In the genomic region with DNA sequence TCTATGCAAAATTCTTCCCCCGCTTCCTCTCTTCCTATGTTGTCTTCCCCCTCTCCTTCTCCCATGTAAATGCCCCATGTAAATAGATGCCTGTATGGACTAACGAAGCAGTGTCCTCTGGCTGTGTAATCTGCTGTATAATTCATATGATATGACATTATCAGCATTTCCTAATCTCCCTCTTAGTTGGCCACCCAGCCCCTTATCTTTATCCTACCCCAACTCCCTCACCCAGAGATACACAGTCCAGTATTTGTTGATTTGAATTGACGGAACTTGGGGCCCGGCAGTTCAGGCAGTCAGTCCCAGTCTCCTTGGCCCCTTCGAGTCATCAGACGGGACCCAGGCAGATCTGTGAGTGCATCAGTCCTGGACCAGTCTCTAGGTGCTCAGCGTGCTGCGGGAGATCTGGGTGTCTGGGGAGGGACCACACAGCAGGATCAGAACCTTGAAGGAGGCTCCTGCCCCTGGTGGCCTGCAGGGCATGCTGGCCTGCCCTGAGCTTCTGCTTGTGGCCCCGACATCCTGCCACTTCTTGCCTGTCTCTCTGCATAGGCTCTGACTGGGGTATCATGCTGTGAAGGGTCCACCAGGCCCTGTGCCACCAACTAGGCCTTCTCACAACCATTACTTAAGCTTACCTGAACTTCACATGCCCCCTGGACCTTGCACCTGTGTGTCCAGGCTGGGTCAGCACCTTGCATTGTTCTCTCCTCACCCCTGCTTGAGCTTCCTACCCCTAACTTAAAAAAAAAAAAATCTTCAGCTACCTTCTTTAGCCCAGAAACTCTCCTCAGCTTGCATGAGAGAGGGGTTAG, we compare ENCODE assay signal across 22 cellular contexts.
DNase-seq lines count a peak whose midpoint lies in the region; ATAC-seq, FAIRE-seq and TF ChIP-seq lines count a peak whose summit lies in the region.
"Had no signal": no experiment of that assay in that cellular context is flagged by ENCODE, and none has a peak within 500 bp of the region (broad histone marks: within the 10 kb centered on the region; RNA-seq: fewer than 3 reads in every experiment).

No MANE protein-coding gene starts in this region.

- TF ChIP-seq EP300 in HepG2 (IDR thresholded peaks at IDR 0.05; ENCODE audit: low read depth in 2 of 2, low read length in 2 of 2) (no peak), HepG2 (CRISPR knock-in tag; IDR thresholded peaks at IDR 0.05; ENCODE audit: borderline replicate concordance) (no peak), stomach (IDR thresholded peaks at IDR 0.05) (no peak)

- peak overlapping the region in 1 of 3 experiments; percentile 92; a peak in 1 of 7 replicates for H3K27ac Mint-ChIP-seq in H9
- H3K27ac Mint-ChIP-seq: activated CD4-positive, alpha-beta T cell treated with anti-CD3 and anti-CD28 coated beads, Interleukin-2, amount 10 ng/mL, durations not matched to agents 24 days and 14 days; activated naive CD8-positive, alpha-beta T cell treated with anti-CD3 and anti-CD28 coated beads, Interleukin-2, amount 50 U/mL, for 24 hours; T-helper 1 cell treated with Interleukin-12 subunit alpha and Interleukin-12 subunit beta and Interleukin-4 antibody, amounts not matched to agents 30 μg/mL and 1 μg/mL, for 36 hours had no signal

- peak; percentile 38 for DNase-seq in H9
- DNase-seq in Panc1 (ENCODE audit: low read depth, low spot score), result no peak
- no peak for DNase-seq in HepG2 (ENCODE audit: low spot score)
- DNase-seq in stomach, result no peak
- no peak for DNase-seq in kidney
- DNase-seq in GM20000 (ENCODE audit: low spot score), result no peak
- DNase-seq: activated naive CD8-positive, alpha-beta T cell treated with anti-CD3 and anti-CD28 coated beads, Interleukin-2, amount 50 U/mL, for 24 hours; left lung; NCI-H510A treated with DMSO at 0.1 percent for 48 hours; retina; Right ventricle myocardium superior; stimulated activated CD4-positive, alpha-beta T cell treated with anti-CD3 and anti-CD28 coated beads, Interleukin-12 subunit alpha, Interleukin-12 subunit beta, amount 100 ng/mL, for 4 hours had no signal

- no peak overlapping the region for H3K4me3 Mint-ChIP-seq in H9
- H3K4me3 Mint-ChIP-seq: activated CD4-positive, alpha-beta T cell treated with anti-CD3 and anti-CD28 coated beads, Interleukin-2, amount 10 ng/mL, durations not matched to agents 24 days and 14 days; activated naive CD8-positive, alpha-beta T cell treated with anti-CD3 and anti-CD28 coated beads, Interleukin-2, amount 50 U/mL, for 24 hours; brain; T-helper 1 cell treated with Interleukin-12 subunit alpha and Interleukin-12 subunit beta and Interleukin-4 antibody, amounts not matched to agents 30 μg/mL and 1 μg/mL, for 36 hours had no signal

- H4K5ac ChIP-seq in H9 (ENCODE audit: insufficient read length, low read depth, low read length), result no peak overlapping the region

- H3K36me3 Mint-ChIP-seq in H9 (ENCODE audit: insufficient read depth in 1 of 3, low read depth in 3 of 3), result no peaks in the 10 kb centered on the region
- H3K36me3 Mint-ChIP-seq: brain had no signal

- no peak overlapping the region for H3K56ac ChIP-seq in H9 (ENCODE audit: insufficient read length, low read depth, low read length)

- no peak for TF ChIP-seq RAD21 in HepG2 (CRISPR knock-in tag; IDR thresholded peaks at IDR 0.05)

- H3K14ac ChIP-seq in H9 (ENCODE audit: insufficient read depth, low read length), result no peak overlapping the region

- 0 out of 2 replicates have a peak, but pooled peaks have one; percentile 8 for ATAC-seq in Panc1
- ATAC-seq in HepG2, result peak; percentile 66
- ATAC-seq in HG03460 (IDR thresholded peaks at IDR 0.05; ENCODE audit: unreplicated experiment), result no peak
- no peak for ATAC-seq in HG03442 (IDR thresholded peaks at IDR 0.05; ENCODE audit: unreplicated experiment)
- ATAC-seq: activated naive CD8-positive, alpha-beta T cell treated with anti-CD3 and anti-CD28 coated beads, Interleukin-2, amount 50 U/mL, for 24 hours had no signal

- CTCF ChIA-PET in Panc1 (lab: Charles Lee), result interaction anchor here (0.6 to 1.8 kb wide), 13 partner anchors 42 to 262 kb away, joined by 3 to 14 read pairs (median 6); no protein-coding TSS in a partner anchor
- CTCF ChIA-PET in HepG2 (lab: Yijun Ruan, JAX; ENCODE audit: low intra/inter-chr PET ratio, low total read pairs), result interaction anchor here (1.0 to 2.2 kb wide), 3 partner anchors 43 to 149 kb away, joined by 3 to 18 read pairs (median 4); no protein-coding TSS in a partner anchor

- peaks cover 1% of the 10 kb centered on the region; the same call in 1 of the 2 replicates for H3K27me3 Mint-ChIP-seq in H9 (ENCODE audit: low read depth)

- H3K4me2 ChIP-seq in H9 (ENCODE audit: insufficient read depth, insufficient read length, low read length), result no peak overlapping the region
- H3K4me2 ChIP-seq in HepG2 (ENCODE audit: low read depth, low read length), result peak overlapping the region; percentile 46

- intact Hi-C loops in Panc1 (cut with micrococcal nuclease; ENCODE audit: unreplicated experiment), result loop anchor here (5.0 kb wide), 2 partner anchors 88 to 148 kb away; a partner anchor contains a TSS
- intact Hi-C loops in HepG2 (cut with micrococcal nuclease; ENCODE audit: unreplicated experiment), result loop anchor here (1.0 to 5.0 kb wide), 4 partner anchors 29 to 150 kb away; a partner anchor contains a TSS
- intact Hi-C loops in stomach (cut with DNase I; ENCODE audit: low total_unique reads), result loop anchor here (10.0 kb wide), 1 partner anchor 150 kb away; no protein-coding TSS in a partner anchor
- intact Hi-C loops in kidney (cut with DNase I), result no loop called here

- no peaks in the 10 kb centered on the region for H3K4me1 ChIP-seq in H9 (ENCODE audit: insufficient read depth, low read length)
- no peaks in the 10 kb centered on the region for H3K4me1 ChIP-seq in Panc1 (ENCODE audit: control insufficient read depth, insufficient read depth, low read length)
- peaks cover 48% of the 10 kb centered on the region for H3K4me1 ChIP-seq in HepG2 (ENCODE audit: insufficient read depth, low read length)
- H3K4me1 ChIP-seq in stomach, result peaks cover 7 to 65% (median 31%) of the 10 kb centered on the region in 4 donors
- H3K4me1 ChIP-seq in kidney (ENCODE audit: control insufficient read depth in 1 of 2, insufficient read depth in 1 of 2, low read depth in 1 of 2, low read length in 2 of 2), result peaks cover 4 to 8% of the 10 kb centered on the region in 2 donors
- H3K4me1 ChIP-seq: left lung had no signal

- H2BK20ac ChIP-seq in H9 (ENCODE audit: low read depth, low read length, poor library complexity, severe bottlenecking), result no peak overlapping the region

- H3K23ac ChIP-seq in H9 (ENCODE audit: insufficient read length, low read depth, low read length), result no peak overlapping the region

- H3K9me3 ChIP-seq in H9 (ENCODE audit: control insufficient read depth, low read depth, low read length) (no peaks in the 10 kb centered on the region), Panc1 (ENCODE audit: control insufficient read depth, insufficient read depth, low read depth, low read length) (no peaks in the 10 kb centered on the region), HepG2 (ENCODE audit: low read length) (no peaks in the 10 kb centered on the region), stomach (no peaks in the 10 kb centered on the region), kidney (ENCODE audit: control insufficient read depth in 1 of 2, low read length in 2 of 2) (no peaks in the 10 kb centered on the region)
- H3K9me3 ChIP-seq: left lung, mucosa of descending colon had no signal

- H3K9ac ChIP-seq in H9 (ENCODE audit: extremely low read depth, insufficient read length, low read length), result no peak overlapping the region
- H3K9ac ChIP-seq in HepG2 (ENCODE audit: insufficient read depth, low read depth, low read length), result no peak overlapping the region
- H3K9ac ChIP-seq in kidney (ENCODE audit: low read length in 2 of 2), result no peak overlapping the region

- H2BK12ac ChIP-seq in H9 (ENCODE audit: insufficient read length, low read depth, low read length), result no peak overlapping the region

- H3K27me3 ChIP-seq in H9 (ENCODE audit: insufficient read depth, low read length), result no peaks in the 10 kb centered on the region
- H3K27me3 ChIP-seq in Panc1 (ENCODE audit: control insufficient read depth, insufficient read depth, low read length), result no peaks in the 10 kb centered on the region
- H3K27me3 ChIP-seq in HepG2 (ENCODE audit: control insufficient read depth in 1 of 2, insufficient read depth in 2 of 2, low read length in 2 of 2), result no peaks in the 10 kb centered on the region; a peak in 2 of 5 replicates
- H3K27me3 ChIP-seq in stomach, result no peaks in the 10 kb centered on the region
- H3K27me3 ChIP-seq: left lung had no signal

- H3K4ac ChIP-seq in H9 (ENCODE audit: low read depth, low read length), result no peak overlapping the region

- H3K23me2 ChIP-seq in H9 (ENCODE audit: insufficient read length, low read depth, low read length, poor library complexity, severe bottlenecking), result no peaks in the 10 kb centered on the region

- TF ChIP-seq POLR2A in HepG2 (IDR thresholded peaks at IDR 0.05; ENCODE audit: insufficient read depth in 1 of 2, low read depth in 2 of 2, low read length in 2 of 2) (no peak), stomach (IDR thresholded peaks at IDR 0.05) (no peak)

- FAIRE-seq in HepG2 (lab: Jason Lieb, UNC) (no peak), kidney (lab: Jason Lieb, UNC) (no peak)
- FAIRE-seq: endometrium, H54 had no signal

- in situ Hi-C loops in Panc1 (cut with HindIII; ENCODE audit: low pct_unique_long_range_greater_than_20kb, low sequenced_read_pairs) (no loop called here), HepG2 (cut with HindIII; ENCODE audit: extremely low pct_ligation_motif_present, low pct_unique_long_range_greater_than_20kb) (no loop called here)

- no peak overlapping the region for H3K27ac ChIP-seq in H9 (ENCODE audit: insufficient read length, low read depth, low read length)
- H3K27ac ChIP-seq in Panc1 (ENCODE audit: low read length), result no peak overlapping the region
- no peak overlapping the region for H3K27ac ChIP-seq in HepG2 (ENCODE audit: extremely low read length, insufficient read depth, low read length)
- H3K27ac ChIP-seq in stomach, result peak overlapping the region in 4 of 5 donors; percentile 73 to 86 (median 74)
- H3K27ac ChIP-seq in kidney (ENCODE audit: low read depth in 2 of 2, low read length in 2 of 2), result no peak overlapping the region
- H3K27ac ChIP-seq: C4-2B, left lung had no signal

- no peak overlapping the region for H3T11ph ChIP-seq in H9 (ENCODE audit: low read length)

- no peaks in the 10 kb centered on the region for H4K20me1 ChIP-seq in H9 (ENCODE audit: control insufficient read depth, insufficient read depth, insufficient read length)
- H4K20me1 ChIP-seq in HepG2 (ENCODE audit: insufficient read depth, low read length), result no peaks in the 10 kb centered on the region

- H2AFZ ChIP-seq in H9 (ENCODE audit: low read length), result no peak overlapping the region
- H2AFZ ChIP-seq in HepG2 (ENCODE audit: low read length), result no peak overlapping the region

- H2BK15ac ChIP-seq in H9 (ENCODE audit: low read depth, low read length), result no peak overlapping the region

- no TSS peak for BruUV-seq in Panc1 (replicated peaks; lab: Mats Ljungman, UMichigan)
- BruUV-seq in HepG2 (replicated peaks; lab: Mats Ljungman, UMichigan), result no TSS peak

- POLR2A ChIA-PET in Panc1 (lab: Charles Lee), result interaction anchor here (0.5 kb wide), 1 partner anchor 144 kb away, joined by 6 read pairs; no protein-coding TSS in a partner anchor
- POLR2A ChIA-PET in HepG2 (lab: Yijun Ruan, JAX), result interaction anchor here (0.6 to 1.4 kb wide), 6 partner anchors 10 to 286 kb away, joined by 3 to 6 read pairs (median 3); a partner anchor contains a TSS

- H3K4me3 ChIP-seq in Panc1 (ENCODE audit: low read depth in 2 of 2, low read length in 2 of 2) (no peak overlapping the region), HepG2 (replicated peaks in 1 of 3; ENCODE audit: insufficient read depth in 1 of 3, low read depth in 2 of 3, low read length in 3 of 3) (no peak overlapping the region), stomach (no peak overlapping the region), kidney (ENCODE audit: low read length in 2 of 2) (no peak overlapping the region)
- H3K4me3 ChIP-seq: coronary artery, left lung, mucosa of descending colon had no signal

- no peak overlapping the region for H2BK120ac ChIP-seq in H9 (ENCODE audit: low read depth, low read length, poor library complexity, severe bottlenecking)

- H2BK5ac ChIP-seq in H9 (ENCODE audit: insufficient read length, low read length), result no peak overlapping the region

- no peaks in the 10 kb centered on the region for H3K79me2 ChIP-seq in H9 (ENCODE audit: insufficient read depth, low read length)
- no peaks in the 10 kb centered on the region for H3K79me2 ChIP-seq in HepG2 (ENCODE audit: insufficient read depth, low read length)

- H4K8ac ChIP-seq in H9 (replicated peaks; ENCODE audit: insufficient read length, low read depth, low read length), result no peak overlapping the region

- H3K79me1 ChIP-seq in H9 (ENCODE audit: insufficient read depth, low read depth, low read length, poor library complexity, severe bottlenecking), result no peaks in the 10 kb centered on the region

- TF ChIP-seq CTCF in H9 (conservative IDR thresholded peaks at IDR 0.05) (no peak), Panc1 (IDR thresholded peaks at IDR 0.05) (no peak), HepG2 (CRISPR knock-in tag; IDR thresholded peaks at IDR 0.05) (no peak), stomach (IDR thresholded peaks at IDR 0.05) (no peak), kidney (IDR thresholded peaks at IDR 0.05; ENCODE audit: borderline replicate concordance, extremely low read depth, insufficient read depth) (no peak), GM20000 (IDR thresholded peaks at IDR 0.05; ENCODE audit: extremely low read depth, missing control alignments) (no peak)

- H3K36me3 ChIP-seq in Panc1 (ENCODE audit: control insufficient read depth, insufficient read depth, low read length) (no peaks in the 10 kb centered on the region), HepG2 (replicated peaks in 1 of 2; ENCODE audit: control insufficient read depth in 1 of 2, insufficient read depth in 2 of 2, low read length in 2 of 2) (no peaks in the 10 kb centered on the region), stomach (no peaks in the 10 kb centered on the region), kidney (ENCODE audit: control insufficient read depth in 1 of 2, insufficient read depth in 2 of 2, low read length in 2 of 2) (no peaks in the 10 kb centered on the region)
- H3K36me3 ChIP-seq: left lung had no signal

- WGBS in H9 (ENCODE audit: extremely low coverage, insufficient read length, low lambda C conversion rate), result no CpG with 5 or more reads among the region's 9 CpGs
- WGBS in HepG2 (ENCODE audit: low lambda C conversion rate), result 63% methylated on average over 9 of the region's 9 CpGs
- WGBS in stomach, 5 donors, result 51 to 69% (median 65%) methylated on average over 8 to 9 of the region's 9 CpGs

- H3K18ac ChIP-seq in H9 (ENCODE audit: insufficient read length, low read depth, low read length), result no peak overlapping the region

- H3K4me1 Mint-ChIP-seq in H9, result peaks cover 3% of the 10 kb centered on the region in 2 experiments

- H2AK5ac ChIP-seq in H9 (ENCODE audit: insufficient read length, low read length), result no peak overlapping the region

- H3K9me3 Mint-ChIP-seq in H9, result no peaks in the 10 kb centered on the region
- H3K9me3 Mint-ChIP-seq: activated CD4-positive, alpha-beta T cell treated with anti-CD3 and anti-CD28 coated beads, Interleukin-2, amount 10 ng/mL, durations not matched to agents 24 days and 14 days; activated naive CD8-positive, alpha-beta T cell treated with anti-CD3 and anti-CD28 coated beads, Interleukin-2, amount 50 U/mL, for 24 hours; brain; T-helper 1 cell treated with Interleukin-12 subunit alpha and Interleukin-12 subunit beta and Interleukin-4 antibody, amounts not matched to agents 30 μg/mL and 1 μg/mL, for 36 hours had no signal

- no peak overlapping the region for H4K91ac ChIP-seq in H9 (ENCODE audit: insufficient read length, low read depth, low read length)

Comparison
In these comparisons a context has a peak if more than half of its experiments do, and no peak if none do; other contexts are left out.
1. H3K27ac ChIP-seq: peak in stomach (4 of 5); none in H9 (single experiment), Panc1 (single experiment), HepG2 (single experiment) and kidney (0 of 2).
2. ATAC-seq: peak in Panc1 (single experiment) and HepG2 (single experiment); none in HG03460 (single experiment) and HG03442 (single experiment).